In the genomic region with DNA sequence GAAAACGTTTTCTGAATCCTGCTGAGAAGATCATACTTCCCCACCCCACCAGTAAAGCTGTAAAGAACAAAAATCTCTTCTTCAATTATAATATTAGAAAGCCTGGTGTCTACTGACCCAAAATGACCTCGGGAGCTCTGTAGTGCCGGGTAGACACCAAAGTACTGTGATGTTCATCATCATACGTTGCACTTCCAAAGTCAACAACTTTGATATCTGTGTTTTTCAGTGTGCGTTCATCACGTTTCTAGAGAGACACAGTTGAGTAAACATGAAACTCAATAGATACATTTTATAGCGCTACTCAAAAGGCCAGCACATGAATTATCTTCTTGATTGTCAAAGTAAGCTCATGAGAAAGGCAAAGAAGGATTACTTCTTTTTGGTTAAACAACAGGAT, we compare ENCODE assay signal across 24 cellular contexts. TPM values are rescaled to one million over a fixed set of nuclear protein-coding genes. Genes with fewer than 3 reads are reported as not detected.
"Had no signal": no experiment of that assay in that cellular context is flagged by ENCODE, and none has a peak within 500 bp of the region (broad histone marks: within the 10 kb centered on the region; RNA-seq: fewer than 3 reads in every experiment).

No MANE protein-coding gene starts in this region.

- H3K4me1 Mint-ChIP-seq: endodermal cell, WTC11 had no signal

- H3K27ac ChIP-seq: body of pancreas, epithelial cell of prostate, hepatocyte, parathyroid adenoma had no signal

- H3K4me1 ChIP-seq: body of pancreas, parathyroid adenoma had no signal

- FAIRE-seq: colon, TTC549 had no signal

- H3K9me3 Mint-ChIP-seq: activated T-cell treated with anti-CD3 and anti-CD28 coated beads, Interleukin-2, amount 50 U/mL, for 4 hours; naive thymus-derived CD4-positive, alpha-beta T cell; T-helper 2 cell treated with Interferon-gamma antibody and Interleukin-4, amounts not matched to agents 5 μg/mL and 100 μg/mL, for 36 hours had no signal

- H3K27me3 ChIP-seq: body of pancreas, dorsolateral prefrontal cortex, hepatocyte had no signal

- ATAC-seq: activated CD4-positive, alpha-beta T cell treated with anti-CD3 and anti-CD28 coated beads for 36 hours; activated CD8-positive, alpha-beta T cell treated with anti-CD3 and anti-CD28 coated beads, Interleukin-2, amount 10 ng/mL, durations not matched to agents 7 days and 5 days; activated T-cell treated with anti-CD3 and anti-CD28 coated beads, Interleukin-2, amount 50 U/mL, for 4 hours; body of pancreas; left colon; naive thymus-derived CD4-positive, alpha-beta T cell; sciatic nerve; WTC11 had no signal

- H3K27me3 Mint-ChIP-seq: activated CD4-positive, alpha-beta T cell treated with anti-CD3 and anti-CD28 coated beads for 36 hours; activated naive CD8-positive, alpha-beta T cell treated with anti-CD3 and anti-CD28 coated beads, Interleukin-2, amount 10 ng/mL, durations not matched to agents 7 days and 5 days; naive thymus-derived CD4-positive, alpha-beta T cell had no signal

- H3K9me3 ChIP-seq: body of pancreas had no signal

- DNase-seq: activated CD4-positive, alpha-beta T cell treated with anti-CD3 and anti-CD28 coated beads for 36 hours; activated CD8-positive, alpha-beta T cell treated with anti-CD3 and anti-CD28 coated beads, Interleukin-2, amount 10 ng/mL, durations not matched to agents 7 days and 5 days; activated effector memory CD4-positive, alpha-beta T cell treated with anti-CD3 and anti-CD28 coated beads, Interleukin-2, amount 50 U/mL, for 16 hours; activated naive CD8-positive, alpha-beta T cell treated with anti-CD3 and anti-CD28 coated beads, Interleukin-2, amount 10 ng/mL, durations not matched to agents 7 days and 5 days; activated T-cell treated with anti-CD3 and anti-CD28 coated beads, Interleukin-2, amount 50 U/mL, for 4 hours; body of pancreas; caudate nucleus; dorsolateral prefrontal cortex; endodermal cell; foreskin fibroblast; left colon; mesenchymal stem cell; naive thymus-derived CD4-positive, alpha-beta T cell; stimulated activated CD4-positive, alpha-beta T cell treated with anti-CD3 and anti-CD28 coated beads, Interleukin-4, amount 100 ng/mL, for 4 hours; stimulated activated naive CD4-positive, alpha-beta T cell had no signal

- H3K4me3 ChIP-seq: body of pancreas, dorsolateral prefrontal cortex, hepatocyte, smooth muscle cell had no signal

- H3K4me3 Mint-ChIP-seq: activated CD4-positive, alpha-beta T cell treated with anti-CD3 and anti-CD28 coated beads for 36 hours; activated CD8-positive, alpha-beta T cell treated with anti-CD3 and anti-CD28 coated beads, Interleukin-2, amount 10 ng/mL, durations not matched to agents 7 days and 5 days; activated naive CD8-positive, alpha-beta T cell treated with anti-CD3 and anti-CD28 coated beads, Interleukin-2, amount 10 ng/mL, durations not matched to agents 7 days and 5 days; activated T-cell treated with anti-CD3 and anti-CD28 coated beads, Interleukin-2, amount 50 U/mL, for 4 hours; endodermal cell; naive thymus-derived CD4-positive, alpha-beta T cell; T-helper 2 cell treated with Interferon-gamma antibody and Interleukin-4, amounts not matched to agents 5 μg/mL and 100 μg/mL, for 36 hours; WTC11 had no signal

- H3K27ac Mint-ChIP-seq: activated CD8-positive, alpha-beta T cell treated with anti-CD3 and anti-CD28 coated beads, Interleukin-2, amount 10 ng/mL, durations not matched to agents 7 days and 5 days; activated naive CD8-positive, alpha-beta T cell treated with anti-CD3 and anti-CD28 coated beads, Interleukin-2, amount 10 ng/mL, durations not matched to agents 7 days and 5 days; endodermal cell; T-helper 2 cell treated with Interferon-gamma antibody and Interleukin-4, amounts not matched to agents 5 μg/mL and 100 μg/mL, for 36 hours; WTC11 had no signal

RNA-seq across cellular contexts. Expression of a gene that starts 22.1 kb away (rescaled TPM):
- total RNA-seq: activated CD4-positive, alpha-beta T cell treated with anti-CD3 and anti-CD28 coated beads for 36 hours; activated T-cell treated with anti-CD3 and anti-CD28 coated beads, Interleukin-2, amount 50 U/mL, for 4 hours; body of pancreas had no signal
